ENCODE assay signal across 8 cellular contexts in the genomic region with DNA sequence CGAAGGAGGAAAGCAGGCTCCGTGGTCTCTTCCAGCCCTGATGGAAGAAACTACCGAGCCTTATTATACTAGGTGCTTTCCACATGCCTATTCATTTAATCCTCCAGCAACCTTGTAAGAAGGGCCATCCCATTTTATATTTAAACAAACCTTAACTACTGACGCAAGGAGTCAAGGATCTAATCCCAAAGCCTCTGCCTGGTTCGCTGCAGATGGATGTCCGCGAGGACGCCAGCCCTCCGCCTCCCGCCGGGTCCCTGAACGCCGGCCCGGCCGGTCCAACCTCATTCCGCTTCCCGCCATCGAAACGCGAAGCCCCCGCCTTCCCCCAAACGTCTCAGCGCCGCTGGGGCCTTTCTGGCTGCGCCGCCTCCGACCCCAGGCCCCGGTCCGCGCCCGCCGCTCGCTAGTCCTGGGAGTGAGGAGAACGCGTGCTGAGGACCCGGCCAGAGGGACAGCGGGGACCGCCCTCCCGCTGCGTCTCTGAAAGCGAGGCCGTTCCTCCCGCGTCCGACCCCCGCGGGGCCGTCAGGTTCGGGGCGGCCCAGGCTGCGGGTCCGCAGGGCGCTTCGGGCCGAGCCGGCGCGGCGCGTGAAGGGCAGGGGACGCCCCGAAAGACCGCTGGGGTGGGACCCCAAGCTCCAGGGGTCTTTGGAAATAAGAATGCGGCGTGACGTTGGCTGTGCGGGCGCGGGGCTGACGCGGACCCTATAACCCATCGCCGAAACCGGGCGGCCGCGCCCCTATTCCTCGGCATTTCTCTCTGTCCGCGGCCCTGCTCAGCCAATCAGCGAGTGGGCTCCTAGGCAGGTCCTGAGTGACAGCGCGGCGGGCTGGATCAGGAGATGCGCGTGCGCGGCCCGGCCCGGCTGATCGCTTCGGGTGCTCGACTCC. TPM values are rescaled to one million over a fixed set of nuclear protein-coding genes. Genes with fewer than 3 reads are reported as not detected.
DNase-seq lines count a peak whose midpoint lies in the region; ATAC-seq, FAIRE-seq and TF ChIP-seq lines count a peak whose summit lies in the region.

No MANE protein-coding gene starts in this region.

- ATAC-seq in HG02884 (IDR thresholded peaks at IDR 0.05; ENCODE audit: unreplicated experiment) (peak; percentile 91), T-helper 17 cell (peak; percentile 82), left ventricle myocardium superior (peak; percentile 95), upper lobe of right lung (peak; percentile 97)

- H3K27me3 ChIP-seq in prostate gland (replicated peaks; ENCODE audit: insufficient read depth) (no peaks in the 10 kb centered on the region), upper lobe of right lung (no peaks in the 10 kb centered on the region)

- H3K27ac ChIP-seq in angular gyrus (ENCODE audit: low read depth, low read length): peak overlapping the region; percentile 71
- peak overlapping the region; percentile 82 to 91 for H3K27ac ChIP-seq in prostate gland
- peak overlapping the region; percentile 70 for H3K27ac ChIP-seq in upper lobe of right lung

- peak; percentile 98 for FAIRE-seq in GM12892 (lab: Jason Lieb, UNC)

- under 1% methylated on average over 74 of the region's 93 CpGs for WGBS in prostate gland

- peaks cover 4% of the 10 kb centered on the region for H3K4me1 ChIP-seq in prostate gland (replicated peaks)
- H3K4me1 ChIP-seq in upper lobe of right lung: peaks cover 14% of the 10 kb centered on the region

- no peaks in the 10 kb centered on the region for H3K27me3 Mint-ChIP-seq in T-helper 17 cell

- peak overlapping the region; percentile 90 for H3K4me3 Mint-ChIP-seq in T-helper 17 cell

- DNase-seq in GM12892 (ENCODE audit: insufficient read length) (peak; percentile 99), NCI-H146 treated with DMSO at 0.1 percent for 48 hours (lab: John Stamatoyannopoulos, UW; ENCODE audit: unreplicated experiment) (peak; percentile 89), T-helper 17 cell (peak; percentile 83 to 90 (median 89)), left ventricle myocardium superior (peak; percentile 98), prostate gland (ENCODE audit: low spot score) (peak; percentile 95), upper lobe of right lung (peak; percentile 97)

- H3K27ac Mint-ChIP-seq in T-helper 17 cell: peak overlapping the region; percentile 86

- no peak for TF ChIP-seq POLR2A in GM12892 (IDR thresholded peaks at IDR 0.05; ENCODE audit: low read depth, low read length)
- TF ChIP-seq POLR2A in prostate gland (IDR thresholded peaks at IDR 0.05): peak; percentile 71

- intact Hi-C loops in left ventricle myocardium superior (cut with micrococcal nuclease) (no loop called here), prostate gland (cut with DNase I) (loop anchor here (2.0 kb wide), 1 partner anchor 35 kb away; a partner anchor contains a TSS), upper lobe of right lung (cut with DNase I) (loop anchor here (10.0 kb wide), 1 partner anchor 59 kb away; no protein-coding TSS in a partner anchor)

- H3K36me3 ChIP-seq in prostate gland (no peaks in the 10 kb centered on the region), upper lobe of right lung (no peaks in the 10 kb centered on the region)

- H3K9me3 ChIP-seq in T-helper 17 cell (ENCODE audit: control insufficient read depth, low read length, poor library complexity, severe bottlenecking) (no peaks in the 10 kb centered on the region), prostate gland (no peaks in the 10 kb centered on the region), upper lobe of right lung (no peaks in the 10 kb centered on the region)

- H3K4me3 ChIP-seq in prostate gland (peak overlapping the region; percentile 61 to 82), upper lobe of right lung (peak overlapping the region; percentile 87)

- TF ChIP-seq CTCF in prostate gland (IDR thresholded peaks at IDR 0.05) (no peak), upper lobe of right lung (IDR thresholded peaks at IDR 0.05) (no peak)

- H3K36me3 Mint-ChIP-seq in T-helper 17 cell (ENCODE audit: low read depth): no peaks in the 10 kb centered on the region

- H3K4me1 Mint-ChIP-seq in T-helper 17 cell: peaks cover 49% of the 10 kb centered on the region

RNA-seq across cellular contexts. Expression of a gene that starts 0.4 kb away (rescaled TPM):
- polyA plus RNA-seq in GM12892 (2012; ENCODE audit: missing spikeins): 10.5 TPM
- total RNA-seq in T-helper 17 cell (10 to 100 TPM; 29.4 to 38.5 TPM), left ventricle myocardium superior (168 TPM), prostate gland (10 to 100 TPM; 67.3 to 95.3 TPM), upper lobe of right lung (19.6 TPM)

RNA-seq across cellular contexts. Expression of a gene that starts 35.1 kb away (rescaled TPM):
- polyA plus RNA-seq in GM12892 (2012; ENCODE audit: missing spikeins): 4.6 TPM
- total RNA-seq in T-helper 17 cell: 10 to 100 TPM; 27.5 to 31.0 TPM
- 9.5 TPM for total RNA-seq in left ventricle myocardium superior
- 10 to 100 TPM; 19.8 to 25.4 TPM for total RNA-seq in prostate gland
- total RNA-seq in upper lobe of right lung: 14.6 TPM

Comparison
In these comparisons a context has a peak if more than half of its experiments do, and no peak if none do; other contexts are left out.
1. Peak in every context shown above with its lines: DNase-seq, ATAC-seq, H3K4me3 ChIP-seq and H3K27ac ChIP-seq.